14 cellular contexts compared by ENCODE assay signal in genomic region chr1:53218201-53218600, GRCh38.
"Had no signal": no experiment of that assay in that cellular context is flagged by ENCODE, and none has a peak within 500 bp of the region (broad histone marks: within the 10 kb centered on the region; RNA-seq: fewer than 3 reads in every experiment).

No MANE protein-coding gene starts in this region.

- H3K27me3 Mint-ChIP-seq: stimulated activated naive CD8-positive, alpha-beta T cell treated with anti-CD3 and anti-CD28 coated beads, Interleukin-15, amount 100 ng/mL, for 72 hours had no signal

- H3K9me3 Mint-ChIP-seq: stimulated activated naive CD8-positive, alpha-beta T cell treated with anti-CD3 and anti-CD28 coated beads, Interleukin-15, amount 100 ng/mL, for 72 hours had no signal

- DNase-seq: activated CD4-positive, alpha-beta T cell treated with anti-CD3 and anti-CD28 coated beads for 48 hours; activated CD8-positive, alpha-beta memory T cell treated with anti-CD3 and anti-CD28 coated beads for 24 hours; activated effector memory CD4-positive, alpha-beta T cell treated with Interleukin-2 at 50 U/mL for 16 hours; caudate nucleus; colonic mucosa; effector CD4-positive, alpha-beta T cell; gastrocnemius medialis; midbrain; SJCRH30; stimulated activated CD4-positive, alpha-beta T cell treated with anti-CD3 and anti-CD28 coated beads, Interleukin-12 subunit alpha, Interleukin-12 subunit beta, amount 100 ng/mL, for 4 hours; stimulated activated naive CD8-positive, alpha-beta T cell treated with anti-CD3 and anti-CD28 coated beads, Interleukin-15, amount 100 ng/mL, for 72 hours; SW 1271; testis; WERI-Rb-1 had no signal

- ATAC-seq: gastrocnemius medialis; stimulated activated naive CD8-positive, alpha-beta T cell treated with anti-CD3 and anti-CD28 coated beads, Interleukin-15, amount 100 ng/mL, for 72 hours had no signal

- H3K4me3 ChIP-seq: colonic mucosa, gastrocnemius medialis, SJCRH30, testis had no signal

- H3K9me3 ChIP-seq: colonic mucosa, gastrocnemius medialis, SJCRH30, testis had no signal

- H3K4me1 ChIP-seq: SJCRH30 had no signal

- H3K27me3 ChIP-seq: colonic mucosa, gastrocnemius medialis, SJCRH30, testis had no signal

- H3K27ac ChIP-seq: colonic mucosa, SJCRH30, testis, WERI-Rb-1 had no signal
